Comparison of ENCODE assay signal across 8 cellular contexts in genomic region chr16:30377812-30378235, GRCh38. TPM values are rescaled to one million over a fixed set of nuclear protein-coding genes. Genes with fewer than 3 reads are reported as not detected.
DNase-seq lines count a peak whose midpoint lies in the region; ATAC-seq and TF ChIP-seq lines count a peak whose summit lies in the region.

No MANE protein-coding gene starts in this region.

- H3K9me3 Mint-ChIP-seq in activated CD4-positive, alpha-beta memory T cell treated with anti-CD3 and anti-CD28 coated beads for 36 hours: no peaks in the 10 kb centered on the region

- intact Hi-C loops in activated CD4-positive, alpha-beta memory T cell treated with anti-CD3 and anti-CD28 coated beads for 36 hours (cut with micrococcal nuclease): loop anchor here (1.0 to 10.0 kb wide), 5 partner anchors 8 to 553 kb away; partner anchors contain the start of genes FBXL19, MVP, TBC1D10B and YPEL3

- TF ChIP-seq POLR2A in GM19099 (IDR thresholded peaks at IDR 0.05; ENCODE audit: extremely low read depth, insufficient read length, low read depth): peak; percentile 62

- DNase-seq in AG04449 (ENCODE audit: low read depth, low spot score) (no peak), NCI-H526 treated with DMSO at 0.1 percent for 48 hours (lab: John Stamatoyannopoulos, UW) (peak; percentile 76), lung microvascular endothelial cell (ENCODE audit: low read depth in 2 of 2) (peak; percentile 93 to 95)
- DNase-seq in activated CD4-positive, alpha-beta memory T cell treated with anti-CD3 and anti-CD28 coated beads for 36 hours: peak; percentile 91
- peak; percentile 89 for DNase-seq in effector CD4-positive, alpha-beta T cell
- peak; percentile 62 to 85 (median 71) for DNase-seq in stimulated activated CD4-positive, alpha-beta T cell treated with anti-CD3 and anti-CD28 coated beads, TNF-alpha, amount 100 ng/mL, for 24 hours (ENCODE audit: low read depth in 3 of 3)

- peak; percentile 37 for ATAC-seq in HG03460 (IDR thresholded peaks at IDR 0.05; ENCODE audit: unreplicated experiment)

- POLR2A ChIA-PET in AG04449 (lab: Yijun Ruan, JAX): interaction anchor here (1.2 kb wide), 1 partner anchor 17 kb away, joined by 4 read pairs; the partner anchor contains the start of gene ZNF48
- POLR2A ChIA-PET in activated CD4-positive, alpha-beta memory T cell treated with anti-CD3 and anti-CD28 coated beads for 36 hours (lab: Charles Lee): interaction anchor here (0.6 to 1.6 kb wide), 4 partner anchors 11 to 651 kb away, joined by 3 to 6 read pairs (median 4); partner anchors contain the start of gene ZNF771

- H3K27ac Mint-ChIP-seq in activated CD4-positive, alpha-beta memory T cell treated with anti-CD3 and anti-CD28 coated beads for 36 hours: peak overlapping the region; percentile 96

- no peaks in the 10 kb centered on the region for H3K27me3 Mint-ChIP-seq in activated CD4-positive, alpha-beta memory T cell treated with anti-CD3 and anti-CD28 coated beads for 36 hours

- peak overlapping the region; percentile 58 for H3K4me3 ChIP-seq in AG04449 (ENCODE audit: low read depth, low read length)

- H3K4me3 Mint-ChIP-seq in activated CD4-positive, alpha-beta memory T cell treated with anti-CD3 and anti-CD28 coated beads for 36 hours: peak overlapping the region; percentile 99

- H3K36me3 Mint-ChIP-seq in activated CD4-positive, alpha-beta memory T cell treated with anti-CD3 and anti-CD28 coated beads for 36 hours: peaks cover 27% of the 10 kb centered on the region

- H3K4me1 Mint-ChIP-seq in activated CD4-positive, alpha-beta memory T cell treated with anti-CD3 and anti-CD28 coated beads for 36 hours (ENCODE audit: low read depth): peaks cover 39% of the 10 kb centered on the region

- no peak for TF ChIP-seq CTCF in AG04449 (IDR thresholded peaks at IDR 0.05; ENCODE audit: insufficient read depth, low read length, missing control alignments)

- CTCF ChIA-PET in AG04449 (lab: Yijun Ruan, JAX): interaction anchor here (2.4 to 3.3 kb wide), 2 partner anchors 16 to 32 kb away, joined by 9 to 12 read pairs; partner anchors contain the start of gene ZNF48
- CTCF ChIA-PET in activated CD4-positive, alpha-beta memory T cell treated with anti-CD3 and anti-CD28 coated beads for 36 hours (lab: Charles Lee): no interaction called here

RNA-seq across cellular contexts. Expression of gene MYL11, which starts 3.2 kb away (rescaled TPM):
- 1 to 10 TPM in 1 of 2 experiments, under 1 TPM in 1; 0.83 to 1.6 TPM for total RNA-seq in activated CD4-positive, alpha-beta memory T cell treated with anti-CD3 and anti-CD28 coated beads for 36 hours
- not detected in 2 replicates for total RNA-seq in lung microvascular endothelial cell

RNA-seq across cellular contexts. Expression of gene SEPTIN1, which starts 4.5 kb away (rescaled TPM):
- 100 to 1,000 TPM; 199 to 202 TPM for total RNA-seq in activated CD4-positive, alpha-beta memory T cell treated with anti-CD3 and anti-CD28 coated beads for 36 hours
- 0.20 TPM in 1 of 2 replicates, not detected in the other for total RNA-seq in lung microvascular endothelial cell

RNA-seq across cellular contexts. Expression of gene TBC1D10B, which starts 7.5 kb away (rescaled TPM):
- 10 to 100 TPM; 54.7 to 54.8 TPM for total RNA-seq in activated CD4-positive, alpha-beta memory T cell treated with anti-CD3 and anti-CD28 coated beads for 36 hours
- total RNA-seq in lung microvascular endothelial cell: 16.6 and 22.4 TPM in 2 replicates

RNA-seq across cellular contexts. Expression of gene ZNF48, which starts 17.4 kb away (rescaled TPM):
- 10 to 100 TPM; 13.1 to 13.6 TPM for total RNA-seq in activated CD4-positive, alpha-beta memory T cell treated with anti-CD3 and anti-CD28 coated beads for 36 hours
- total RNA-seq in lung microvascular endothelial cell: 11.1 and 11.6 TPM in 2 replicates

RNA-seq across cellular contexts. Expression of gene CD2BP2, which starts 22.7 kb away (rescaled TPM):
- total RNA-seq in activated CD4-positive, alpha-beta memory T cell treated with anti-CD3 and anti-CD28 coated beads for 36 hours: 10 to 100 TPM; 60.7 to 61.4 TPM
- 31.6 and 31.9 TPM in 2 replicates for total RNA-seq in lung microvascular endothelial cell

Comparison
In these comparisons a context has a peak if more than half of its experiments do, and no peak if none do; other contexts are left out.
1. RNA of gene SEPTIN1, which starts 4.5 kb away (total RNA-seq): 199 to 202 TPM in activated CD4-positive, alpha-beta memory T cell treated with anti-CD3 and anti-CD28 coated beads for 36 hours; 0.20 TPM in lung microvascular endothelial cell; every median in the first group is over 100 times any median in the second.